ENCODE assay signal across 8 cellular contexts in genomic region chr6:80638222-80639055, GRCh38.
A peak's percentile ranks its signal among the peaks of the same experiment; 100 is the strongest.
DNase-seq lines count a peak whose midpoint lies in the region; ATAC-seq, FAIRE-seq and TF ChIP-seq lines count a peak whose summit lies in the region.

No MANE protein-coding gene starts in this region.

- H3K14ac ChIP-seq in H1 (ENCODE audit: insufficient read length): no peak overlapping the region

- no peaks in the 10 kb centered on the region for H3F3A ChIP-seq in neural cell (ENCODE audit: insufficient read depth, low read length, poor library complexity, severe bottlenecking)

- TF ChIP-seq CTCF in AG10803 (conservative IDR thresholded peaks at IDR 0.05; ENCODE audit: low read length) (no peak), H1 (IDR thresholded peaks at IDR 0.05; ENCODE audit: control extremely low read depth in 1 of 3, insufficient read depth in 1 of 3, low read depth in 1 of 3, low read length in 3 of 3) (no peak), neural cell (IDR thresholded peaks at IDR 0.05; ENCODE audit: poor library complexity, severe bottlenecking) (no peak)

- POLR2A ChIA-PET in H1 (lab: Charles Lee; ENCODE audit: partially characterized antibody): no interaction called here

- no peak overlapping the region for H3K23ac ChIP-seq in H1 (ENCODE audit: insufficient read length)

- no peak overlapping the region for H3K18ac ChIP-seq in H1 (ENCODE audit: extremely low read depth, low read length)

- 82% methylated on average over 9 of the region's 9 CpGs; no CpG with 5 or more reads in 1 of the 2 experiments for WGBS in H1 (ENCODE audit: extremely low coverage in 1 of 2, insufficient coverage in 1 of 2, insufficient read length in 1 of 2, insufficient replicate concordance in 2 of 2, low coverage in 1 of 2, low lambda C conversion rate in 2 of 2, missing lambda C conversion rate in 1 of 2), 2 experiments

- H2BK120ac ChIP-seq in H1 (replicated peaks; ENCODE audit: low read depth, low read length): no peak overlapping the region

- H3K79me2 ChIP-seq in H1 (ENCODE audit: control insufficient read depth in 1 of 2, insufficient read depth in 2 of 2, low read length in 2 of 2): no peaks in the 10 kb centered on the region
- H3K79me2 ChIP-seq in neural cell (replicated peaks; ENCODE audit: insufficient read depth, low read length): no peaks in the 10 kb centered on the region

- no peak overlapping the region for H3K4ac ChIP-seq in H1 (replicated peaks; ENCODE audit: insufficient read length, low read depth, low read length)

- no peak overlapping the region for H4K8ac ChIP-seq in H1 (ENCODE audit: extremely low read depth, insufficient read depth, low read length)

- no peaks in the 10 kb centered on the region for H3K79me1 ChIP-seq in H1 (ENCODE audit: low read depth, low read length)

- no peak for TF ChIP-seq POLR2A in H1 (IDR thresholded peaks at IDR 0.05; ENCODE audit: control extremely low read depth in 1 of 2, low read depth in 2 of 2, low read length in 2 of 2)

- H3K4me3 ChIP-seq in AG10803 (ENCODE audit: low read length) (no peak overlapping the region), H1 (ENCODE audit: extremely low read depth in 1 of 4, insufficient read depth in 2 of 4, low read depth in 3 of 4, low read length in 4 of 4) (no peak overlapping the region), neural cell (ENCODE audit: low read length) (no peak overlapping the region)

- H4K5ac ChIP-seq in H1 (ENCODE audit: insufficient read length, low read depth, low read length): no peak overlapping the region

- no peak overlapping the region for H2AK5ac ChIP-seq in H1 (ENCODE audit: low read depth, low read length)

- H3K27me3 ChIP-seq in H1 (replicated peaks in 1 of 4; ENCODE audit: control insufficient read depth in 3 of 4, extremely low read depth in 1 of 4, insufficient read depth in 3 of 4, low read length in 3 of 4) (peaks cover 0 to 1% (median 0%) of the 10 kb centered on the region in 4 experiments; a peak in 1 of 7 replicates), neural cell (ENCODE audit: insufficient read depth, low read depth, low read length) (no peaks in the 10 kb centered on the region)

- H3K9me3 ChIP-seq in H1 (ENCODE audit: insufficient read depth in 2 of 2, low read depth in 1 of 2, low read length in 1 of 2) (no peaks in the 10 kb centered on the region), neural cell (ENCODE audit: low read length) (no peaks in the 10 kb centered on the region)

- ATAC-seq in GM19035 (IDR thresholded peaks at IDR 0.05; ENCODE audit: unreplicated experiment): peak; percentile 84
- ATAC-seq in HG03469 (IDR thresholded peaks at IDR 0.05; ENCODE audit: unreplicated experiment): peak; percentile 83
- ATAC-seq in HG02870 (IDR thresholded peaks at IDR 0.05; ENCODE audit: unreplicated experiment): no peak

- FAIRE-seq in H1 (lab: Jason Lieb, UNC): no peak

- H3K4me1 ChIP-seq in H1 (replicated peaks in 1 of 4; ENCODE audit: control insufficient read depth in 3 of 4, insufficient read depth in 4 of 4, low read length in 3 of 4): peaks cover 0 to 6% (median 2%) of the 10 kb centered on the region in 4 experiments; a peak in 4 of 7 replicates

- no peak overlapping the region for H2BK20ac ChIP-seq in H1 (ENCODE audit: low read length)

- no peaks in the 10 kb centered on the region for H3K9me2 ChIP-seq in neural cell (ENCODE audit: insufficient read depth, low read length)

- H4K20me1 ChIP-seq in H1 (replicated peaks in 1 of 2; ENCODE audit: control insufficient read depth in 1 of 2, insufficient read depth in 2 of 2, low read length in 2 of 2) (no peaks in the 10 kb centered on the region), neural cell (ENCODE audit: insufficient read depth) (no peaks in the 10 kb centered on the region)

- no peak overlapping the region for H2BK15ac ChIP-seq in H1 (ENCODE audit: low read length)

- H3K9ac ChIP-seq in H1 (replicated peaks in 1 of 4; ENCODE audit: extremely low read depth in 1 of 4, low read depth in 3 of 4, low read length in 3 of 4): no peak overlapping the region
- peak overlapping the region; percentile 17 for H3K9ac ChIP-seq in neural cell (ENCODE audit: low read length)

- H2AFZ ChIP-seq in H1 (ENCODE audit: low read length) (peak overlapping the region; percentile 71), neural cell (ENCODE audit: low read depth, low read length) (no peak overlapping the region)

- H3K4me2 ChIP-seq in H1 (ENCODE audit: insufficient read depth in 1 of 2, low read depth in 2 of 2, low read length in 2 of 2) (no peak overlapping the region), neural cell (ENCODE audit: low read length) (peak overlapping the region; percentile 37)

- H4K91ac ChIP-seq in H1 (replicated peaks; ENCODE audit: insufficient read length, low read length): no peak overlapping the region

- H3K23me2 ChIP-seq in H1 (ENCODE audit: low read depth, low read length): no peaks in the 10 kb centered on the region

- no peak overlapping the region for H3K27ac ChIP-seq in H1 (ENCODE audit: low read depth, low read length)
- peak overlapping the region; percentile 41 for H3K27ac ChIP-seq in neural cell (ENCODE audit: low read length)

- DNase-seq in AG10803 (ENCODE audit: low read depth): peak; percentile 87
- DNase-seq in NOMO-1 treated with DMSO at 0.1 percent for 48 hours (lab: John Stamatoyannopoulos, UW; ENCODE audit: unreplicated experiment): peak; percentile 88
- peak in 1 of 2 experiments; percentile 23 for DNase-seq in H1 (ENCODE audit: low read depth in 1 of 2, low spot score in 2 of 2)
- DNase-seq in activated CD4-positive, CD25-positive, alpha-beta regulatory T cell treated with anti-CD3 and anti-CD28 coated beads, Interleukin-2, amount 50 U/mL, for 72 hours: no peak

- no peak overlapping the region for H2BK5ac ChIP-seq in H1 (ENCODE audit: low read depth, low read length)

- CTCF ChIA-PET in H1 (lab: Charles Lee; ENCODE audit: partially characterized antibody): interaction anchor here (1.2 to 1.4 kb wide), 2 partner anchors 10 to 33 kb away, joined by 5 read pairs; no protein-coding TSS in a partner anchor

- TF ChIP-seq EP300 in H1 (IDR thresholded peaks at IDR 0.05; ENCODE audit: borderline replicate concordance in 1 of 2, low read depth in 2 of 2, low read length in 2 of 2) (no peak), neural cell (conservative IDR thresholded peaks at IDR 0.05; ENCODE audit: poor library complexity, severe bottlenecking) (peak; percentile 18)

- TF ChIP-seq RAD21 in H1 (IDR thresholded peaks at IDR 0.05 in 1 of 2, conservative IDR thresholded peaks at IDR 0.05 in 1 of 2; ENCODE audit: low read depth in 2 of 2, low read length in 2 of 2) (no peak), neural cell (conservative IDR thresholded peaks at IDR 0.05) (no peak)

- H2BK12ac ChIP-seq in H1 (ENCODE audit: low read depth, low read length): no peak overlapping the region

- no peaks in the 10 kb centered on the region for H3K36me3 ChIP-seq in H1 (ENCODE audit: control insufficient read depth in 2 of 4, insufficient read depth in 4 of 4, low read length in 3 of 4)
- no peaks in the 10 kb centered on the region for H3K36me3 ChIP-seq in neural cell (ENCODE audit: insufficient read depth, low read length)

- H3K56ac ChIP-seq in H1 (replicated peaks; ENCODE audit: insufficient read length, low read depth, low read length): no peak overlapping the region

TF ChIP-seq in H1, 55 proteins besides CTCF, POLR2A, EP300 and RAD21:
- TF ChIP-seq JUND (IDR thresholded peaks at IDR 0.05; ENCODE audit: low read length): peak; percentile 64; the same call in 1 of the 2 replicates
- TF ChIP-seq SIX5 (IDR thresholded peaks at IDR 0.05; ENCODE audit: low read depth, low read length): no peak

TF ChIP-seq in neural cell, 6 proteins besides CTCF, POLR2A, EP300 and RAD21:
- TF ChIP-seq, protein P1, sequence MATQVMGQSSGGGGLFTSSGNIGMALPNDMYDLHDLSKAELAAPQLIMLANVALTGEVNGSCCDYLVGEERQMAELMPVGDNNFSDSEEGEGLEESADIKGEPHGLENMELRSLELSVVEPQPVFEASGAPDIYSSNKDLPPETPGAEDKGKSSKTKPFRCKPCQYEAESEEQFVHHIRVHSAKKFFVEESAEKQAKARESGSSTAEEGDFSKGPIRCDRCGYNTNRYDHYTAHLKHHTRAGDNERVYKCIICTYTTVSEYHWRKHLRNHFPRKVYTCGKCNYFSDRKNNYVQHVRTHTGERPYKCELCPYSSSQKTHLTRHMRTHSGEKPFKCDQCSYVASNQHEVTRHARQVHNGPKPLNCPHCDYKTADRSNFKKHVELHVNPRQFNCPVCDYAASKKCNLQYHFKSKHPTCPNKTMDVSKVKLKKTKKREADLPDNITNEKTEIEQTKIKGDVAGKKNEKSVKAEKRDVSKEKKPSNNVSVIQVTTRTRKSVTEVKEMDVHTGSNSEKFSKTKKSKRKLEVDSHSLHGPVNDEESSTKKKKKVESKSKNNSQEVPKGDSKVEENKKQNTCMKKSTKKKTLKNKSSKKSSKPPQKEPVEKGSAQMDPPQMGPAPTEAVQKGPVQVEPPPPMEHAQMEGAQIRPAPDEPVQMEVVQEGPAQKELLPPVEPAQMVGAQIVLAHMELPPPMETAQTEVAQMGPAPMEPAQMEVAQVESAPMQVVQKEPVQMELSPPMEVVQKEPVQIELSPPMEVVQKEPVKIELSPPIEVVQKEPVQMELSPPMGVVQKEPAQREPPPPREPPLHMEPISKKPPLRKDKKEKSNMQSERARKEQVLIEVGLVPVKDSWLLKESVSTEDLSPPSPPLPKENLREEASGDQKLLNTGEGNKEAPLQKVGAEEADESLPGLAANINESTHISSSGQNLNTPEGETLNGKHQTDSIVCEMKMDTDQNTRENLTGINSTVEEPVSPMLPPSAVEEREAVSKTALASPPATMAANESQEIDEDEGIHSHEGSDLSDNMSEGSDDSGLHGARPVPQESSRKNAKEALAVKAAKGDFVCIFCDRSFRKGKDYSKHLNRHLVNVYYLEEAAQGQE (IDR thresholded peaks at IDR 0.05; ENCODE audit: borderline replicate concordance): no peak
- no peak for TF ChIP-seq SMC3 (conservative IDR thresholded peaks at IDR 0.05; ENCODE audit: poor library complexity)
- no peak for TF ChIP-seq TAF1 (IDR thresholded peaks at IDR 0.05; ENCODE audit: low read depth)
- TF ChIP-seq POLR2AphosphoS5 (IDR thresholded peaks at IDR 0.05): peak; percentile 53
- TF ChIP-seq MXI1 (conservative IDR thresholded peaks at IDR 0.05; ENCODE audit: poor library complexity, severe bottlenecking): no peak
- TF ChIP-seq EZH2 (IDR thresholded peaks at IDR 0.05; ENCODE audit: borderline replicate concordance, insufficient read depth, low read length, poor library complexity, severe bottlenecking): no peak
